18 cellular contexts compared by ENCODE assay signal in the genomic region with DNA sequence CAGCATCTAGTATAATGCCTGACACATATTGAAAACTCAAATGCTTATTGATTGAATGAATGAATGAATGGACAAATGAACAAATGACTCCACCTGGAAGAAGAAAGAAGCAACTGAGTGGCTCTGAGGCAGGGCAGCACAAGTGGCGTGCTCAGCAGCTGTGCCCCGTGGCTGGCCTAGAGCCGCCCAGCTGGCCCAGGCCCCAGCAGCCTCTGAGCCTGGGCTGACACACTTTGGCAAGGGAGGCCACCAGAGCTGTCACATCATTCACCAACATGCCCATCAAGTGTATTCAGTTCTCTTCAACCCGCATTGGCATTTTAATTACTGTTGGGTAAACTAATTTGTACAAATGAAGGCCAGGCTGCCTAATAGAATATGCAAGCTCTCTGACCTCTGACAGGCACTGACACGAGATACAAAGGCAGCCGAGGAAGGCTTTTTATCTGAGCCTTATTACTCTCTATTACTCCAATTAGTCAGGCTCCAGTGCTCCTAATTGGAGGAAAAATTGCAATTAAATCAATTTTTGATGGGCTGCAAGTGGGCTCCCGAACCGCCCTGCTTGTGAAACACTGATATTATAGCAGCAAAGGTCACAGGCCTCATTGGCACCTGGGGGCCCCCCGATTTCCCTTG. TPM values are rescaled to one million over a fixed set of nuclear protein-coding genes. Genes with fewer than 3 reads are reported as not detected.
DNase-seq lines count a peak whose midpoint lies in the region; ATAC-seq and TF ChIP-seq lines count a peak whose summit lies in the region.
"Had no signal": no experiment of that assay in that cellular context is flagged by ENCODE, and none has a peak within 500 bp of the region (broad histone marks: within the 10 kb centered on the region; RNA-seq: fewer than 3 reads in every experiment).

No MANE protein-coding gene starts in this region.

- H3K4ac ChIP-seq in mesendoderm (ENCODE audit: low read depth, low read length), result no peak overlapping the region

- no peak overlapping the region for H3K9ac ChIP-seq in mesendoderm (ENCODE audit: low read length)

- H3K36me3 ChIP-seq in RWPE2 (ENCODE audit: low read depth), result no peaks in the 10 kb centered on the region
- H3K36me3 ChIP-seq in mesendoderm (ENCODE audit: control insufficient read depth, insufficient read depth, low read length), result no peaks in the 10 kb centered on the region
- no peaks in the 10 kb centered on the region for H3K36me3 ChIP-seq in gastrocnemius medialis
- no peaks in the 10 kb centered on the region for H3K36me3 ChIP-seq in breast epithelium
- H3K36me3 ChIP-seq: WERI-Rb-1 had no signal

- no peak overlapping the region for H2BK15ac ChIP-seq in mesendoderm (replicated peaks; ENCODE audit: low read depth)

- no peak overlapping the region for H4K8ac ChIP-seq in mesendoderm (ENCODE audit: low read depth, low read length)

- H3K79me1 ChIP-seq in mesendoderm (ENCODE audit: low read length), result peaks cover 2% of the 10 kb centered on the region

- no peak overlapping the region for H3K27ac ChIP-seq in RWPE2 (ENCODE audit: poor library complexity, severe bottlenecking)
- H3K27ac ChIP-seq in mesendoderm (ENCODE audit: low read depth, low read length), result peak overlapping the region; percentile 22
- H3K27ac ChIP-seq in gastrocnemius medialis, result no peak overlapping the region
- no peak overlapping the region for H3K27ac ChIP-seq in breast epithelium
- H3K27ac ChIP-seq: tibial artery, WERI-Rb-1 had no signal

- H4K5ac ChIP-seq in mesendoderm (ENCODE audit: low read length), result no peak overlapping the region

- H3K4me1 ChIP-seq in RWPE2 (ENCODE audit: insufficient read depth, poor library complexity, severe bottlenecking) (no peaks in the 10 kb centered on the region), mesendoderm (ENCODE audit: control insufficient read depth, low read depth, low read length) (peaks cover 6% of the 10 kb centered on the region), gastrocnemius medialis (peaks cover 15 to 18% of the 10 kb centered on the region in 2 donors), breast epithelium (no peaks in the 10 kb centered on the region)

- H3K56ac ChIP-seq in mesendoderm (ENCODE audit: low read length), result peak overlapping the region; percentile 38

- peak overlapping the region; percentile 34 for H3K18ac ChIP-seq in mesendoderm (ENCODE audit: low read length)

- DNase-seq in RWPE2 (ENCODE audit: low spot score) (peak; percentile 17), head of caudate nucleus (peak in 41 of 42 donors; percentile 19 to 85 (median 65)), mesendoderm (no peak), gastrocnemius medialis (peak; percentile 42 to 75), breast epithelium (ENCODE audit: low spot score in 2 of 2) (no peak), NCI-H226 (no peak)
- DNase-seq in activated CD4-positive, alpha-beta T cell treated with anti-CD3 and anti-CD28 coated beads, Interleukin-2, amount 50 U/mL, for 48 hours, result no peak
- DNase-seq: activated CD8-positive, alpha-beta memory T cell treated with anti-CD3 and anti-CD28 coated beads, Interleukin-2, amount 50 U/mL, for 4 hours; cerebellar nuclear complex; MV-4-11; NCI-H2029 treated with DMSO at 0.1 percent for 48 hours; NCI-H2227 treated with DMSO at 0.1 percent for 48 hours; stimulated activated CD4-positive, alpha-beta T cell treated with anti-CD3 and anti-CD28 coated beads, Interleukin-4, amount 100 ng/mL, for 4 hours; stimulated activated naive CD8-positive, alpha-beta T cell treated with anti-CD3 and anti-CD28 coated beads, Interleukin-15, Interleukin-2, amounts not matched to agents 100 U/mL and 50 U/mL, for 24 hours; tibial artery; WERI-Rb-1 had no signal

- intact Hi-C loops in head of caudate nucleus (cut with DNase I) (no loop called here), gastrocnemius medialis (cut with DNase I; ENCODE audit: low total_unique reads) (no loop called here), breast epithelium (cut with DNase I; ENCODE audit: low total_unique reads) (no loop called here)

- H3K23ac ChIP-seq in mesendoderm (ENCODE audit: low read length), result no peak overlapping the region

- in situ Hi-C loops in gastrocnemius medialis (cut with MboI; ENCODE audit: low sequenced_read_pairs in 4 of 4), result no loop called here

- peak overlapping the region; percentile 55 for H2BK5ac ChIP-seq in mesendoderm (ENCODE audit: low read length)

- H3K79me2 ChIP-seq in mesendoderm (ENCODE audit: control insufficient read depth, insufficient read depth, low read length), result no peaks in the 10 kb centered on the region

- TF ChIP-seq CTCF in RWPE2 (IDR thresholded peaks at IDR 0.05; ENCODE audit: poor library complexity, severe bottlenecking), result no peak
- no peak for TF ChIP-seq CTCF in gastrocnemius medialis (IDR thresholded peaks at IDR 0.05 in 4 of 5, conservative IDR thresholded peaks at IDR 0.05 in 1 of 5)
- TF ChIP-seq CTCF in breast epithelium (IDR thresholded peaks at IDR 0.05), result no peak

- TF ChIP-seq POLR2A in gastrocnemius medialis (IDR thresholded peaks at IDR 0.05) (no peak), breast epithelium (IDR thresholded peaks at IDR 0.05) (no peak)

- ATAC-seq in RWPE2 (ENCODE audit: low read depth), result no peak
- ATAC-seq in gastrocnemius medialis, result peak; percentile 76
- ATAC-seq in GM18498 (IDR thresholded peaks at IDR 0.05; ENCODE audit: unreplicated experiment), result no peak
- ATAC-seq: activated naive CD4-positive, alpha-beta T cell treated with anti-CD3 and anti-CD28 coated beads, Interleukin-2, amount 50 U/mL, for 72 hours; stimulated activated naive CD8-positive, alpha-beta T cell treated with anti-CD3 and anti-CD28 coated beads, Interleukin-15, Interleukin-2, amounts not matched to agents 100 U/mL and 50 U/mL, for 24 hours had no signal

- no peak overlapping the region for H2AK5ac ChIP-seq in mesendoderm (ENCODE audit: low read length)

- H2BK120ac ChIP-seq in mesendoderm (ENCODE audit: low read depth, low read length), result no peak overlapping the region

- H3K4me3 ChIP-seq in RWPE2 (ENCODE audit: severe bottlenecking) (no peak overlapping the region), mesendoderm (ENCODE audit: low read length) (no peak overlapping the region), gastrocnemius medialis (no peak overlapping the region), breast epithelium (no peak overlapping the region)
- H3K4me3 ChIP-seq: tibial artery had no signal

- H3K27me3 ChIP-seq in RWPE2 (ENCODE audit: insufficient read depth, poor library complexity, severe bottlenecking) (no peaks in the 10 kb centered on the region), mesendoderm (ENCODE audit: insufficient read depth, low read length, poor library complexity) (no peaks in the 10 kb centered on the region), gastrocnemius medialis (no peaks in the 10 kb centered on the region), breast epithelium (no peaks in the 10 kb centered on the region)
- H3K27me3 ChIP-seq: tibial artery had no signal

- no peak overlapping the region for H3K4me2 ChIP-seq in mesendoderm (ENCODE audit: low read length)

- H3K9me3 ChIP-seq in RWPE2 (ENCODE audit: severe bottlenecking) (no peaks in the 10 kb centered on the region), gastrocnemius medialis (no peaks in the 10 kb centered on the region), breast epithelium (no peaks in the 10 kb centered on the region)
- H3K9me3 ChIP-seq: tibial artery had no signal

- WGBS in mesendoderm (ENCODE audit: extremely low coverage, insufficient coverage, low lambda C conversion rate), result no CpG with 5 or more reads among the region's 9 CpGs

RNA-seq across cellular contexts. Expression of gene DPCD, which starts 41.8 kb away (rescaled TPM):
- polyA plus RNA-seq in mesendoderm (2013, experiment 1 of 2), result 29.5 TPM
- 27.4 TPM for polyA plus RNA-seq in mesendoderm (2013, experiment 2 of 2)
- total RNA-seq in gastrocnemius medialis, result 10 to 100 TPM; 17.8 to 38.4 (median 22.9) TPM
- 10 to 100 TPM; 17.0 to 25.9 (median 24.7) TPM for total RNA-seq in breast epithelium

RNA-seq across cellular contexts. Expression of gene POLL, which starts 41.8 kb away (rescaled TPM):
- 9.4 TPM for polyA plus RNA-seq in mesendoderm (2013, experiment 1 of 2)
- polyA plus RNA-seq in mesendoderm (2013, experiment 2 of 2), result 10.0 TPM
- total RNA-seq in gastrocnemius medialis (10 to 100 TPM; 15.4 to 33.1 (median 29.4) TPM), breast epithelium (10 to 100 TPM; 19.5 to 31.6 (median 20.3) TPM)

Comparison
In these comparisons a context has a peak if more than half of its experiments do, and no peak if none do; other contexts are left out.
1. ATAC-seq: peak in gastrocnemius medialis (2 of 2); none in RWPE2 (single experiment) and GM18498 (single experiment).
2. DNase-seq: peak in RWPE2 (single experiment), head of caudate nucleus (41 of 42) and gastrocnemius medialis (2 of 2); none in mesendoderm (single experiment), breast epithelium (0 of 2), activated CD4-positive, alpha-beta T cell treated with anti-CD3 and anti-CD28 coated beads, Interleukin-2, amount 50 U/mL, for 48 hours (0 of 2) and NCI-H226 (single experiment).